8 cellular contexts compared by ENCODE assay signal in the genomic region with DNA sequence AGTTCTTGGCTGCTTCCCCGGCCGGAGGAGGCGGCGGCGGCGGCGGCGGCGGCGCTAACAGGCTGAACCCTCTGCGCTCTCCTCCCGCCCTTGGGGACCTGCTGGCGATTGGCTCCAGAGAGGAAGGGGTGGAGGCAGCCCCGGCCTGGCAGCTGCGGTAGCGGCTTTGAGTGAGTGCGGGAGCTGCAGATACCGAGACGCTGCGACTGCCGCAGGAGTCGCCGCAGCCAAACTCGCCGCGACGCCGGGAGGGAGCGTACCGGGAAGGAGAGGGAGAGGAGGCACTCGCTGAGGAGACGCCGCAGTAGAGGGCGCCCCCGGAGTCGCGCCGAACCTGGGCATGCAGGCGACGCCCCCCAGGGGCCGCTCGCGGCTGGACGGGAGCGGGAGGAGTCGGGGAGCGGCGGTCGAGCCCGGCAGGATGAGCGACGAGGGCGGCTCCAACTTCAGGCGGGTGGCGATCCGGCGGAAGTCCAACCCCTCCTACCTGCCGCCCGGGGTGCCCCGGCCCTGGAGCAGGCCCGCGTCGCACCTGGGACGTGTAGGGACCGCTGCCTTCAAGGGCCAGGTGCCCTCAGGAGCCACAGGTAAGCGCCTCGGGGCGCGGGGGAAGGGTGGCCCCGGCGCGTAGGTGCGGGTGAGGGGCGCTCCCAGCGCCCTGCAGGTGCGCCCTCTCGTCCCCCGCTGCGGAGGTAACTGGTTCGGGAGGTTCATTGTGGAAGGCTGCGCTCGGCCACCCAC. TPM values are rescaled to one million over a fixed set of nuclear protein-coding genes. Genes with fewer than 3 reads are reported as not detected.
A peak's percentile ranks its signal among the peaks of the same experiment; 100 is the strongest.
DNase-seq lines count a peak whose midpoint lies in the region; ATAC-seq lines count a peak whose summit lies in the region.

A gene (plus strand): TSS at position 186 of the 741 bp plus-strand sequence.

- ATAC-seq in GM18520 (IDR thresholded peaks at IDR 0.05; ENCODE audit: unreplicated experiment), result peak; percentile 64
- peak; percentile 82 for ATAC-seq in HG03039 (IDR thresholded peaks at IDR 0.05; ENCODE audit: unreplicated experiment)

- no peaks in the 10 kb centered on the region for H3K27me3 ChIP-seq in skeletal muscle satellite cell (ENCODE audit: control insufficient read depth, insufficient read depth, low read length)

- peak within 1 kb of the TSS; percentile 99 for H3K4me3 ChIP-seq in skeletal muscle satellite cell (ENCODE audit: low read length)

- peak within 1 kb of the TSS; percentile 78 for H3K9ac ChIP-seq in skeletal muscle satellite cell (ENCODE audit: low read depth, low read length)

- no peaks in the 10 kb centered on the region for H3K36me3 ChIP-seq in skeletal muscle satellite cell (ENCODE audit: insufficient read depth, low read length)

- H3K4me2 ChIP-seq in skeletal muscle satellite cell (ENCODE audit: low read length), result peak within 1 kb of the TSS; percentile 94

- H3K4me1 ChIP-seq in skeletal muscle satellite cell (ENCODE audit: control insufficient read depth, insufficient read depth, low read length), result peaks cover 13% of the 10 kb centered on the region

- DNase-seq in AG08395 (ENCODE audit: low spot score) (peak; percentile 77), NCI-H187 treated with DMSO at 0.1 percent for 48 hours (lab: John Stamatoyannopoulos, UW) (peak; percentile 9), T-helper 22 cell (ENCODE audit: low read depth) (peak; percentile 5), cerebellar cortex (ENCODE audit: low spot score) (peak; percentile 85), inferior parietal cortex (ENCODE audit: extremely low spot score) (peak; percentile 65)

- H3K9me3 ChIP-seq in skeletal muscle satellite cell (replicated peaks; ENCODE audit: low read length), result no peaks in the 10 kb centered on the region

RNA-seq across cellular contexts. Expression of the gene that starts here (rescaled TPM):
- 6.8 and 15.9 TPM in 2 replicates for total RNA-seq in skeletal muscle satellite cell (2012; rRNA removed)

Comparison
In these comparisons a context has a peak if more than half of its experiments do, and no peak if none do; other contexts are left out.
1. Peak in every context shown above with its lines: DNase-seq, ATAC-seq and H3K4me3 ChIP-seq.
2. DNase-seq: peak in every context shown above with its lines; median percentile 85 in cerebellar cortex; 77 in AG08395; 65 in inferior parietal cortex; 9 in NCI-H187 treated with DMSO at 0.1 percent for 48 hours; 5 in T-helper 22 cell.